In genomic region chr5:141635646-141636045, GRCh38 we compare ENCODE assay signal across 10 cellular contexts. TPM values are rescaled to one million over a fixed set of nuclear protein-coding genes. Genes with fewer than 3 reads are reported as not detected.
DNase-seq lines count a peak whose midpoint lies in the region; ATAC-seq, FAIRE-seq and TF ChIP-seq lines count a peak whose summit lies in the region.
"Had no signal": no experiment of that assay in that cellular context is flagged by ENCODE, and none has a peak within 500 bp of the region (broad histone marks: within the 10 kb centered on the region; RNA-seq: fewer than 3 reads in every experiment).

No MANE protein-coding gene starts in this region.

- H3K27ac Mint-ChIP-seq in Caco-2 (ENCODE audit: unreplicated experiment): no peak overlapping the region

- H3K9me3 ChIP-seq in Caco-2: no peaks in the 10 kb centered on the region
- H3K9me3 ChIP-seq in Panc1 (ENCODE audit: control insufficient read depth, insufficient read depth, low read depth, low read length): no peaks in the 10 kb centered on the region
- H3K9me3 ChIP-seq in endothelial cell of umbilical vein (replicated peaks; ENCODE audit: control insufficient read depth, insufficient read depth, low read length): no peaks in the 10 kb centered on the region
- H3K9me3 ChIP-seq in parathyroid adenoma (ENCODE audit: control insufficient read depth, low read length): no peaks in the 10 kb centered on the region

- H3K4me2 ChIP-seq in endothelial cell of umbilical vein (ENCODE audit: insufficient read depth, low read length) (peak overlapping the region; percentile 83), parathyroid adenoma (ENCODE audit: low read length) (peak overlapping the region; percentile 84)

- no TSS peak for BruUV-seq in Caco-2 (replicated peaks; lab: Mats Ljungman, UMichigan)
- no TSS peak for BruUV-seq in Panc1 (replicated peaks; lab: Mats Ljungman, UMichigan)
- BruUV-seq in endothelial cell of umbilical vein (replicated peaks; lab: Mats Ljungman, UMichigan): TSS peak; percentile 28

- H2AFZ ChIP-seq in endothelial cell of umbilical vein (ENCODE audit: low read depth, low read length) (no peak overlapping the region), parathyroid adenoma (no peak overlapping the region)

- TF ChIP-seq CTCF in Caco-2 (IDR thresholded peaks at IDR 0.05; ENCODE audit: insufficient read depth in 1 of 2, low read depth in 1 of 2, low read length in 1 of 2, severe bottlenecking in 1 of 2, unreplicated experiment in 1 of 2): no peak
- TF ChIP-seq CTCF in Panc1 (IDR thresholded peaks at IDR 0.05): no peak
- no peak for TF ChIP-seq CTCF in endothelial cell of umbilical vein (IDR thresholded peaks at IDR 0.05; ENCODE audit: extremely low read depth in 1 of 2, insufficient read depth in 1 of 2, low read depth in 1 of 2, low read length in 2 of 2)
- TF ChIP-seq CTCF in parathyroid adenoma (IDR thresholded peaks at IDR 0.05): no peak

- intact Hi-C loops in Caco-2 (cut with micrococcal nuclease; ENCODE audit: unreplicated experiment) (loop anchor here (1.0 kb wide), 2 partner anchors 16 kb away; partner anchors contain the start of gene FCHSD1), Panc1 (cut with micrococcal nuclease; ENCODE audit: unreplicated experiment) (no loop called here), endothelial cell of umbilical vein (cut with micrococcal nuclease) (loop anchor here (1.0 kb wide), 1 partner anchor 16 kb away; no protein-coding TSS in a partner anchor)

- no peaks in the 10 kb centered on the region for H3K27me3 Mint-ChIP-seq in Caco-2 (ENCODE audit: insufficient read depth, unreplicated experiment)

- H3K36me3 ChIP-seq in Caco-2 (ENCODE audit: control insufficient read depth, insufficient read depth, low read length) (peaks cover 1% of the 10 kb centered on the region; the same call in 1 of the 2 replicates), Panc1 (ENCODE audit: control insufficient read depth, insufficient read depth, low read length) (no peaks in the 10 kb centered on the region; the same call in none of the 2 replicates), endothelial cell of umbilical vein (ENCODE audit: control insufficient read depth in 2 of 2, extremely low read depth in 1 of 2, insufficient read depth in 2 of 2, low read length in 2 of 2) (no peaks in the 10 kb centered on the region), parathyroid adenoma (ENCODE audit: control insufficient read depth, insufficient read depth, low read length) (no peaks in the 10 kb centered on the region)

- no peak for TF ChIP-seq POLR2A in endothelial cell of umbilical vein (IDR thresholded peaks at IDR 0.05; ENCODE audit: low read depth, low read length)

- H3K79me2 ChIP-seq in endothelial cell of umbilical vein (ENCODE audit: control insufficient read depth, insufficient read depth, low read length) (peaks cover 28% of the 10 kb centered on the region), parathyroid adenoma (peaks cover 23% of the 10 kb centered on the region)

- H3K27me3 ChIP-seq in Caco-2 (replicated peaks; ENCODE audit: control insufficient read depth, insufficient read depth, low read length): no peaks in the 10 kb centered on the region
- H3K27me3 ChIP-seq in Panc1 (ENCODE audit: control insufficient read depth, insufficient read depth, low read length): no peaks in the 10 kb centered on the region
- no peaks in the 10 kb centered on the region for H3K27me3 ChIP-seq in endothelial cell of umbilical vein (ENCODE audit: control insufficient read depth in 2 of 2, insufficient read depth in 2 of 2, low read length in 2 of 2)
- no peaks in the 10 kb centered on the region for H3K27me3 ChIP-seq in parathyroid adenoma (ENCODE audit: control insufficient read depth, insufficient read depth, low read length)

- peak overlapping the region; percentile 77 for H3K9ac ChIP-seq in endothelial cell of umbilical vein (replicated peaks; ENCODE audit: extremely low read depth, insufficient read depth, low read length)
- H3K9ac ChIP-seq in parathyroid adenoma: no peak overlapping the region

- H3K9me3 Mint-ChIP-seq in Caco-2 (ENCODE audit: unreplicated experiment): no peaks in the 10 kb centered on the region

- H3K36me3 Mint-ChIP-seq in Caco-2 (ENCODE audit: insufficient read depth, unreplicated experiment): peaks cover under 1% of the 10 kb centered on the region

- peak overlapping the region; percentile 90 for H3K4me3 Mint-ChIP-seq in Caco-2 (ENCODE audit: unreplicated experiment)

- CTCF ChIA-PET in Caco-2 (lab: Charles Lee) (interaction anchor here (3.7 kb wide), 1 partner anchor 17 kb away, joined by 40 read pairs; the partner anchor contains the start of gene DIAPH1), Panc1 (lab: Charles Lee) (no interaction called here), endothelial cell of umbilical vein (lab: Charles Lee) (interaction anchor here (1.0 to 14.7 kb wide), 6 partner anchors 15 to 44 kb away, joined by 3 to 163 read pairs (median 6); partner anchors contain the start of genes DIAPH1 and FCHSD1)

- no peaks in the 10 kb centered on the region for H3K9me1 ChIP-seq in endothelial cell of umbilical vein (replicated peaks; ENCODE audit: control insufficient read depth, extremely low read depth, insufficient read depth, low read length)

- POLR2A ChIA-PET in Caco-2 (lab: Charles Lee) (interaction anchor here (3.0 kb wide), 1 partner anchor 16 kb away, joined by 23 read pairs; the partner anchor contains the start of gene DIAPH1), Panc1 (lab: Charles Lee) (no interaction called here), endothelial cell of umbilical vein (lab: Charles Lee) (interaction anchor here (1.1 to 1.5 kb wide), 2 partner anchors 32 to 44 kb away, joined by 3 to 5 read pairs; no protein-coding TSS in a partner anchor)

- H3K4me3 ChIP-seq in Caco-2 (ENCODE audit: low read depth, low read length) (peak overlapping the region; percentile 85), Panc1 (ENCODE audit: low read depth in 2 of 2, low read length in 2 of 2) (peak overlapping the region; percentile 84 to 89), endothelial cell of umbilical vein (replicated peaks in 1 of 3; ENCODE audit: insufficient read depth in 1 of 3, low read depth in 1 of 3, low read length in 3 of 3) (peak overlapping the region in 2 of 3 experiments; percentile 75 to 77), parathyroid adenoma (ENCODE audit: low read depth, low read length) (peak overlapping the region; percentile 90)

- H3K27ac ChIP-seq in Panc1 (ENCODE audit: low read length) (peak overlapping the region; percentile 87), endothelial cell of umbilical vein (ENCODE audit: insufficient read depth, low read depth, low read length) (no peak overlapping the region), parathyroid adenoma (no peak overlapping the region)

- peaks cover 8% of the 10 kb centered on the region; the same call in 1 of the 2 replicates for H3K4me1 ChIP-seq in Caco-2
- H3K4me1 ChIP-seq in Panc1 (ENCODE audit: control insufficient read depth, insufficient read depth, low read length): peaks cover 8% of the 10 kb centered on the region; the same call in 1 of the 2 replicates
- peaks cover 19% of the 10 kb centered on the region for H3K4me1 ChIP-seq in endothelial cell of umbilical vein (ENCODE audit: control insufficient read depth, extremely low read depth, insufficient read depth, low read length)
- peaks cover 6% of the 10 kb centered on the region for H3K4me1 ChIP-seq in parathyroid adenoma

- H4K20me1 ChIP-seq in endothelial cell of umbilical vein (replicated peaks; ENCODE audit: control insufficient read depth, extremely low read depth, insufficient read depth, low read length): peaks cover 5% of the 10 kb centered on the region

- no peak for ATAC-seq in Panc1
- no peak for ATAC-seq in GM19328 (IDR thresholded peaks at IDR 0.05; ENCODE audit: unreplicated experiment)

- in situ Hi-C loops in Panc1 (cut with HindIII; ENCODE audit: low pct_unique_long_range_greater_than_20kb, low sequenced_read_pairs): no loop called here

- dilution Hi-C loops in endothelial cell of umbilical vein (cut with MboI; ENCODE audit: extremely low pct_ligation_motif_present, low sequenced_read_pairs): no loop called here

- DNase-seq in Caco-2 (no peak), Panc1 (ENCODE audit: low read depth, low spot score) (no peak), endothelial cell of umbilical vein (ENCODE audit: low read depth, low spot score) (no peak), NCI-H446 treated with DMSO at 0.1 percent for 48 hours (lab: John Stamatoyannopoulos, UW) (no peak), NCI-H187 (lab: John Stamatoyannopoulos, UW) (no peak), GM03348 (ENCODE audit: low spot score) (no peak)
- DNase-seq: amniotic stem cell, NCI-H1436 had no signal

- FAIRE-seq in endothelial cell of umbilical vein (lab: Jason Lieb, UNC): peak; percentile 26

- no peaks in the 10 kb centered on the region for H3K4me1 Mint-ChIP-seq in Caco-2 (ENCODE audit: low read depth, unreplicated experiment)

RNA-seq across cellular contexts. Expression of gene HDAC3, which starts 1.0 kb away (rescaled TPM):
- total RNA-seq in Caco-2 (2022): 73.0 and 74.5 TPM in 2 replicates
- total RNA-seq in Panc1 (2021; ENCODE audit: unreplicated experiment): 75.5 TPM
- polyA plus RNA-seq in Panc1 (2012; ENCODE audit: insufficient read length): 69.6 TPM
- 58.5 and 60.2 TPM in 2 replicates for total RNA-seq in endothelial cell of umbilical vein
- polyA plus RNA-seq in endothelial cell of umbilical vein: 74.7 and 75.5 TPM in 2 replicates
- 64.0 and 66.6 TPM in 2 replicates for polyA plus RNA-seq in endothelial cell of umbilical vein (2011; cell fraction: cytosol; rRNA removed)
- 164 and 169 TPM in 2 replicates for polyA plus RNA-seq in endothelial cell of umbilical vein (2011; cell fraction: nucleus; rRNA removed)
- polyA plus RNA-seq in endothelial cell of umbilical vein (2012): 28.3 and 43.8 TPM in 2 replicates
- 83.2 and 85.6 TPM in 2 replicates for polyA minus RNA-seq in endothelial cell of umbilical vein
- polyA minus RNA-seq in endothelial cell of umbilical vein (2011; cell fraction: cytosol; rRNA and poly(A)+ RNA removed): 32.5 TPM
- 40.8 and 58.4 TPM in 2 replicates for polyA minus RNA-seq in endothelial cell of umbilical vein (2011; cell fraction: nucleus; rRNA and poly(A)+ RNA removed)

RNA-seq across cellular contexts. Expression of gene RELL2, which starts 1.2 kb away (rescaled TPM):
- total RNA-seq in Caco-2 (2022): 8.7 and 13.6 TPM in 2 replicates
- total RNA-seq in Panc1 (2021; ENCODE audit: unreplicated experiment): 13.3 TPM
- polyA plus RNA-seq in Panc1 (2012; ENCODE audit: insufficient read length): 18.5 TPM
- 3.1 and 3.6 TPM in 2 replicates for total RNA-seq in endothelial cell of umbilical vein
- polyA plus RNA-seq in endothelial cell of umbilical vein: 3.4 and 4.8 TPM in 2 replicates
- polyA plus RNA-seq in endothelial cell of umbilical vein (2011; cell fraction: cytosol; rRNA removed): 2.7 and 3.4 TPM in 2 replicates
- 14.0 and 16.1 TPM in 2 replicates for polyA plus RNA-seq in endothelial cell of umbilical vein (2011; cell fraction: nucleus; rRNA removed)
- 1.5 and 2.3 TPM in 2 replicates for polyA plus RNA-seq in endothelial cell of umbilical vein (2012)
- 0.70 and 1.2 TPM in 2 replicates for polyA minus RNA-seq in endothelial cell of umbilical vein
- 0.51 TPM for polyA minus RNA-seq in endothelial cell of umbilical vein (2011; cell fraction: cytosol; rRNA and poly(A)+ RNA removed)
- polyA minus RNA-seq in endothelial cell of umbilical vein (2011; cell fraction: nucleus; rRNA and poly(A)+ RNA removed): 1.0 and 2.7 TPM in 2 replicates

RNA-seq across cellular contexts. Expression of gene FCHSD1, which starts 15.6 kb away (rescaled TPM):
- total RNA-seq in Caco-2 (2022) (25.0 and 26.8 TPM in 2 replicates), Panc1 (2021; ENCODE audit: unreplicated experiment) (32.8 TPM), endothelial cell of umbilical vein (37.0 and 37.1 TPM in 2 replicates)
- polyA plus RNA-seq in Panc1 (2012; ENCODE audit: insufficient read length): 30.6 TPM
- 34.8 and 35.1 TPM in 2 replicates for polyA plus RNA-seq in endothelial cell of umbilical vein
- 11.9 and 19.6 TPM in 2 replicates for polyA plus RNA-seq in endothelial cell of umbilical vein (2011; cell fraction: cytosol; rRNA removed)
- polyA plus RNA-seq in endothelial cell of umbilical vein (2011; cell fraction: nucleus; rRNA removed): 319 and 330 TPM in 2 replicates
- 26.0 and 32.5 TPM in 2 replicates for polyA plus RNA-seq in endothelial cell of umbilical vein (2012)
- polyA minus RNA-seq in endothelial cell of umbilical vein: 27.4 and 30.0 TPM in 2 replicates
- polyA minus RNA-seq in endothelial cell of umbilical vein (2011; cell fraction: cytosol; rRNA and poly(A)+ RNA removed): 1.6 TPM
- 49.2 and 52.4 TPM in 2 replicates for polyA minus RNA-seq in endothelial cell of umbilical vein (2011; cell fraction: nucleus; rRNA and poly(A)+ RNA removed)

RNA-seq across cellular contexts. Expression of gene DIAPH1, which starts 16.8 kb away (rescaled TPM):
- total RNA-seq in Caco-2 (2022) (161 and 167 TPM in 2 replicates), Panc1 (2021; ENCODE audit: unreplicated experiment) (155 TPM), endothelial cell of umbilical vein (103 and 105 TPM in 2 replicates)
- 70.5 TPM for polyA plus RNA-seq in Panc1 (2012; ENCODE audit: insufficient read length)
- 59.2 and 68.6 TPM in 2 replicates for polyA plus RNA-seq in endothelial cell of umbilical vein
- 51.6 and 54.4 TPM in 2 replicates for polyA plus RNA-seq in endothelial cell of umbilical vein (2011; cell fraction: cytosol; rRNA removed)
- polyA plus RNA-seq in endothelial cell of umbilical vein (2011; cell fraction: nucleus; rRNA removed): 167 and 183 TPM in 2 replicates
- polyA plus RNA-seq in endothelial cell of umbilical vein (2012): 65.8 and 74.9 TPM in 2 replicates
- 135 and 141 TPM in 2 replicates for polyA minus RNA-seq in endothelial cell of umbilical vein
- polyA minus RNA-seq in endothelial cell of umbilical vein (2011; cell fraction: cytosol; rRNA and poly(A)+ RNA removed): 79.2 TPM
- 114 and 132 TPM in 2 replicates for polyA minus RNA-seq in endothelial cell of umbilical vein (2011; cell fraction: nucleus; rRNA and poly(A)+ RNA removed)

RNA-seq across cellular contexts. Expression of gene ARAP3, which starts 46.4 kb away (rescaled TPM):
- total RNA-seq in Caco-2 (2022) (6.3 and 7.5 TPM in 2 replicates), Panc1 (2021; ENCODE audit: unreplicated experiment) (2.5 TPM), endothelial cell of umbilical vein (136 and 142 TPM in 2 replicates)
- 3.3 TPM for polyA plus RNA-seq in Panc1 (2012; ENCODE audit: insufficient read length)
- 60.6 and 62.1 TPM in 2 replicates for polyA plus RNA-seq in endothelial cell of umbilical vein
- 58.7 and 63.2 TPM in 2 replicates for polyA plus RNA-seq in endothelial cell of umbilical vein (2011; cell fraction: cytosol; rRNA removed)
- 270 and 334 TPM in 2 replicates for polyA plus RNA-seq in endothelial cell of umbilical vein (2011; cell fraction: nucleus; rRNA removed)
- polyA plus RNA-seq in endothelial cell of umbilical vein (2012): 91.3 and 94.0 TPM in 2 replicates
- 100 and 107 TPM in 2 replicates for polyA minus RNA-seq in endothelial cell of umbilical vein
- polyA minus RNA-seq in endothelial cell of umbilical vein (2011; cell fraction: cytosol; rRNA and poly(A)+ RNA removed): 3.4 TPM
- 105 and 115 TPM in 2 replicates for polyA minus RNA-seq in endothelial cell of umbilical vein (2011; cell fraction: nucleus; rRNA and poly(A)+ RNA removed)
